10 cellular contexts compared by ENCODE assay signal in genomic region chr1:226250511-226250910, GRCh38. TPM values are rescaled to one million over a fixed set of nuclear protein-coding genes. Genes with fewer than 3 reads are reported as not detected.
"Had no signal": no experiment of that assay in that cellular context is flagged by ENCODE, and none has a peak within 500 bp of the region (broad histone marks: within the 10 kb centered on the region; RNA-seq: fewer than 3 reads in every experiment).

No MANE protein-coding gene starts in this region.

- H3K4me1 ChIP-seq: HAP-1 had no signal

- H3K9ac ChIP-seq: GM23248 had no signal

- ATAC-seq: HCT116, K562 had no signal

- H2AFZ ChIP-seq: GM23248 had no signal

- H3K27ac ChIP-seq: GM23248 had no signal

- DNase-seq: GM23248, GOT3, H7, HFFc6, IMR-90 had no signal

- H3K9me3 ChIP-seq: HAP-1 had no signal

- H3K4me3 ChIP-seq: GM23248, HAP-1, K562 had no signal

RNA-seq across cellular contexts. Expression of gene MIXL1, which starts 27.0 kb away (rescaled TPM):
- total RNA-seq: GM23248, H4, HT-29, IMR-90, K562 had no signal
- polyA plus RNA-seq: GM23248, IMR-90, K562 had no signal
